ENCODE assay signal across 8 cellular contexts in genomic region chr20:20860078-20860806, GRCh38.
DNase-seq lines count a peak whose midpoint lies in the region; TF ChIP-seq lines count a peak whose summit lies in the region.

No MANE protein-coding gene starts in this region.

- H3K27me3 ChIP-seq in H7 (ENCODE audit: control insufficient read depth, insufficient read depth, low read length) = no peaks in the 10 kb centered on the region
- H3K27me3 ChIP-seq in SJSA1 (replicated peaks) = no peaks in the 10 kb centered on the region
- H3K27me3 ChIP-seq in ovary = no peaks in the 10 kb centered on the region
- H3K27me3 ChIP-seq in tibial nerve = no peaks in the 10 kb centered on the region

- intact Hi-C loops in ovary (cut with DNase I) = loop anchor here (5.0 to 10.0 kb wide), 3 partner anchors 375 to 647 kb away; no protein-coding TSS in a partner anchor

- H3K27ac ChIP-seq in SJSA1 (no peak overlapping the region), ovary (no peak overlapping the region), tibial nerve (no peak overlapping the region)

- H3K4me3 ChIP-seq in H7 (ENCODE audit: insufficient read depth, low read depth, low read length) = no peak overlapping the region
- no peak overlapping the region for H3K4me3 ChIP-seq in SJSA1
- no peak overlapping the region for H3K4me3 ChIP-seq in ovary
- no peak overlapping the region for H3K4me3 ChIP-seq in tibial nerve

- TF ChIP-seq EP300 in ovary (IDR thresholded peaks at IDR 0.05) (no peak), tibial nerve (IDR thresholded peaks at IDR 0.05) (no peak)

- H3K9me3 ChIP-seq in SJSA1 (replicated peaks) (no peaks in the 10 kb centered on the region), ovary (no peaks in the 10 kb centered on the region), tibial nerve (no peaks in the 10 kb centered on the region)

- H3K4me1 ChIP-seq in SJSA1 (replicated peaks) = no peaks in the 10 kb centered on the region
- H3K4me1 ChIP-seq in ovary (ENCODE audit: insufficient read depth) = no peaks in the 10 kb centered on the region
- H3K4me1 ChIP-seq in tibial nerve = peaks cover 0 to 8% (median 0%) of the 10 kb centered on the region in 4 donors

- DNase-seq in EL (peak; percentile 86), H7 (peak; percentile 79), NCI-H1048 (lab: John Stamatoyannopoulos, UW) (peak; percentile 59), SJSA1 (ENCODE audit: low read depth in 1 of 2, low spot score in 2 of 2) (peak; percentile 59 to 88), globus pallidus (ENCODE audit: low spot score) (peak; percentile 88), ovary (peak; percentile 69 to 87 (median 81)), tibial nerve (ENCODE audit: low spot score in 2 of 2) (peak; percentile 85 to 94)
- DNase-seq in activated effector memory CD4-positive, alpha-beta T cell treated with anti-CD3 and anti-CD28 coated beads, Interleukin-2, amount 50 U/mL, for 16 hours = peak; percentile 94

- 17 to 21% (median 17%) methylated on average over 8 of the region's 8 CpGs for WGBS in ovary, 3 donors
- 16 to 20% methylated on average over 8 of the region's 8 CpGs for WGBS in tibial nerve, 2 donors

- TF ChIP-seq POLR2A in ovary (IDR thresholded peaks at IDR 0.05) (no peak), tibial nerve (IDR thresholded peaks at IDR 0.05) (no peak)

- peak; percentile 34 to 72 (median 63) for TF ChIP-seq CTCF in ovary (IDR thresholded peaks at IDR 0.05)
- TF ChIP-seq CTCF in tibial nerve (IDR thresholded peaks at IDR 0.05) = peak; percentile 85 to 89 (median 88)

- H3K36me3 ChIP-seq in H7 (replicated peaks; ENCODE audit: control insufficient read depth, insufficient read depth, low read length) (no peaks in the 10 kb centered on the region), SJSA1 (no peaks in the 10 kb centered on the region), ovary (no peaks in the 10 kb centered on the region), tibial nerve (no peaks in the 10 kb centered on the region)
